19 cellular contexts compared by ENCODE assay signal in genomic region chr1:184558691-184559090, GRCh38.
DNase-seq lines count a peak whose midpoint lies in the region; ATAC-seq and TF ChIP-seq lines count a peak whose summit lies in the region.
"Had no signal": no experiment of that assay in that cellular context is flagged by ENCODE, and none has a peak within 500 bp of the region (broad histone marks: within the 10 kb centered on the region; RNA-seq: fewer than 3 reads in every experiment).

No MANE protein-coding gene starts in this region.

- H3K4me3 ChIP-seq in GM23338 (no peak overlapping the region), trophoblast cell (ENCODE audit: low read depth, low read length) (no peak overlapping the region)
- H3K4me3 ChIP-seq: A549, K562, PC-9 had no signal

- H3K36me3 ChIP-seq in GM23338 (ENCODE audit: insufficient read depth) (no peaks in the 10 kb centered on the region), trophoblast cell (ENCODE audit: control insufficient read depth in 1 of 2, insufficient read depth in 2 of 2, low read length in 2 of 2) (no peaks in the 10 kb centered on the region)

- H3K4me3 Mint-ChIP-seq in GM23338 (no peak overlapping the region), MCF 10A (ENCODE audit: unreplicated experiment) (no peak overlapping the region)

- H3K9ac ChIP-seq in trophoblast cell (ENCODE audit: low read length) = no peak overlapping the region

- H3K23ac ChIP-seq in trophoblast cell (ENCODE audit: low read length) = no peak overlapping the region

- no peaks in the 10 kb centered on the region for H3K9me3 Mint-ChIP-seq in GM23338
- H3K9me3 Mint-ChIP-seq in MCF 10A (ENCODE audit: unreplicated experiment) = no peaks in the 10 kb centered on the region

- H3K4me1 ChIP-seq in GM23338 (ENCODE audit: insufficient read depth) (no peaks in the 10 kb centered on the region), trophoblast cell (ENCODE audit: control insufficient read depth in 1 of 2, insufficient read depth in 2 of 2, low read length in 2 of 2) (no peaks in the 10 kb centered on the region)

- H3K4me1 Mint-ChIP-seq in GM23338 (no peaks in the 10 kb centered on the region; the same call in 1 of the 3 replicates), MCF 10A (ENCODE audit: insufficient read depth, unreplicated experiment) (peaks cover 54% of the 10 kb centered on the region)

- H3K27me3 Mint-ChIP-seq in GM23338 (ENCODE audit: insufficient read depth, low read depth, poor library complexity) (peaks cover 6% of the 10 kb centered on the region), MCF 10A (ENCODE audit: insufficient read depth, unreplicated experiment) (no peaks in the 10 kb centered on the region)

- no peaks in the 10 kb centered on the region for H3K9me2 ChIP-seq in GM23338 (ENCODE audit: insufficient read depth)

- no peak overlapping the region for H2BK120ac ChIP-seq in trophoblast cell (ENCODE audit: insufficient read depth, low read length, poor library complexity)

- BruUV-seq in MCF 10A (replicated peaks; lab: Mats Ljungman, UMichigan) = no TSS peak

- H3K27ac ChIP-seq in GM23338 (ENCODE audit: low read depth) (no peak overlapping the region), trophoblast cell (ENCODE audit: low read depth, low read length) (no peak overlapping the region)
- H3K27ac ChIP-seq: A549, PC-9, RWPE1 had no signal

- H3K4me2 ChIP-seq in GM23338 = no peak overlapping the region
- no peak overlapping the region for H3K4me2 ChIP-seq in trophoblast cell (ENCODE audit: low read length)
- H3K4me2 ChIP-seq: A549, PC-9 had no signal

- peaks cover 5% of the 10 kb centered on the region; the same call in 1 of the 2 replicates for H4K20me1 ChIP-seq in GM23338 (replicated peaks; ENCODE audit: insufficient read depth)

- H4K8ac ChIP-seq in trophoblast cell (ENCODE audit: low read depth, low read length) = no peak overlapping the region

- H3F3A ChIP-seq in GM23338 (replicated peaks; ENCODE audit: low read depth) = no peaks in the 10 kb centered on the region

- no peaks in the 10 kb centered on the region for H3K27me3 ChIP-seq in GM23338 (ENCODE audit: insufficient read depth)
- H3K27me3 ChIP-seq in trophoblast cell (ENCODE audit: insufficient read depth, low read length) = no peaks in the 10 kb centered on the region

- H3K36me3 Mint-ChIP-seq in GM23338 (ENCODE audit: low read depth) (no peaks in the 10 kb centered on the region), MCF 10A (ENCODE audit: insufficient read depth, unreplicated experiment) (peaks cover 9% of the 10 kb centered on the region)

- H2AFZ ChIP-seq in GM23338 (no peak overlapping the region), trophoblast cell (ENCODE audit: insufficient read depth, low read length, poor library complexity) (no peak overlapping the region)
- H2AFZ ChIP-seq: PC-9 had no signal

- intact Hi-C loops in MCF 10A (cut with micrococcal nuclease) = loop anchor here (5.0 kb wide), 1 partner anchor 134 kb away; no protein-coding TSS in a partner anchor

- H3K9me3 ChIP-seq in trophoblast cell (ENCODE audit: insufficient read depth, low read depth, low read length) = no peaks in the 10 kb centered on the region
- H3K9me3 ChIP-seq: A549 had no signal

- H3K79me1 ChIP-seq in trophoblast cell (ENCODE audit: low read length) = no peaks in the 10 kb centered on the region

- POLR2A ChIA-PET in MCF 10A (lab: Yijun Ruan, JAX) = interaction anchor here (0.6 to 4.2 kb wide), 6 partner anchors 10 to 172 kb away, joined by 3 to 45 read pairs (median 4); partner anchors contain the start of gene C1orf21

- H2BK12ac ChIP-seq in trophoblast cell (ENCODE audit: low read length) = no peak overlapping the region

- no peak overlapping the region for H4K91ac ChIP-seq in trophoblast cell (ENCODE audit: low read depth, low read length)

- CTCF ChIA-PET in MCF 10A (lab: Yijun Ruan, JAX) = interaction anchor here (0.9 kb wide), 1 partner anchor 44 kb away, joined by 4 read pairs; no protein-coding TSS in a partner anchor

- H3K18ac ChIP-seq in trophoblast cell (ENCODE audit: low read length) = no peak overlapping the region

- no peak for TF ChIP-seq CTCF in GM23338 (conservative IDR thresholded peaks at IDR 0.05; ENCODE audit: low read depth in 2 of 2)
- TF ChIP-seq CTCF in MCF 10A (IDR thresholded peaks at IDR 0.05; ENCODE audit: unreplicated experiment) = no peak

- H3K79me2 ChIP-seq in GM23338 (replicated peaks; ENCODE audit: insufficient read depth) (no peaks in the 10 kb centered on the region), trophoblast cell (ENCODE audit: control insufficient read depth, insufficient read depth, low read length, poor library complexity) (no peaks in the 10 kb centered on the region)

- H3K27ac Mint-ChIP-seq in GM23338 (0 out of 2 replicates have a peak overlapping the region, but pooled peaks have one; percentile 15), MCF 10A (ENCODE audit: low read depth, unreplicated experiment) (peak overlapping the region; percentile 42)

- no peak overlapping the region for H2BK5ac ChIP-seq in trophoblast cell (ENCODE audit: low read depth, low read length, poor library complexity)

- H2AK5ac ChIP-seq in trophoblast cell (ENCODE audit: low read length) = no peak overlapping the region

- DNase-seq in GM23338 (ENCODE audit: low spot score) = no peak
- DNase-seq in MCF 10A (ENCODE audit: unreplicated experiment) = peak; percentile 46
- peak; percentile 3 to 31 for DNase-seq in trophoblast cell
- no peak for DNase-seq in hepatic stellate cell (ENCODE audit: low spot score)
- no peak for DNase-seq in dermis blood vessel endothelial cell
- DNase-seq in SK-N-DZ (ENCODE audit: low spot score) = no peak
- DNase-seq: DMS79 treated with DMSO at 0.1 percent for 48 hours, GOT3, NCI-H1436, NCI-H1930, NCI-H345, NCI-H524 treated with DMSO at 0.1 percent for 48 hours, PC-9, SIG-M5 had no signal

- ATAC-seq in GM23338 = no peak
- peak; percentile 73 for ATAC-seq in esophagus mucosa
- no peak for ATAC-seq in HG03159 (IDR thresholded peaks at IDR 0.05; ENCODE audit: unreplicated experiment)
- ATAC-seq: A549, K562 had no signal

- no peak overlapping the region for H3K4ac ChIP-seq in trophoblast cell (ENCODE audit: low read depth, low read length)

- no peak overlapping the region for H3K14ac ChIP-seq in trophoblast cell (ENCODE audit: low read length)

- no peak overlapping the region for H4K12ac ChIP-seq in trophoblast cell (ENCODE audit: low read depth, low read length)

TF ChIP-seq in GM23338, 12 proteins besides CTCF, POLR2A, EP300 and RAD21 (continues in another document):
- TF ChIP-seq POLR2AphosphoS5 (IDR thresholded peaks at IDR 0.05; ENCODE audit: low read depth) (no peak), REST (IDR thresholded peaks at IDR 0.05; ENCODE audit: unreplicated experiment) (no peak)

Comparison
In these comparisons a context has a peak if more than half of its experiments do, and no peak if none do; other contexts are left out.
1. DNase-seq: peak in MCF 10A (single experiment) and trophoblast cell (2 of 2); none in GM23338 (single experiment), hepatic stellate cell (single experiment), dermis blood vessel endothelial cell (single experiment) and SK-N-DZ (single experiment).